In genomic region chr1:111204211-111204883, GRCh38 we compare ENCODE assay signal across 1 cellular context.
TF ChIP-seq lines count a peak whose summit lies in the region.

No MANE protein-coding gene starts in this region.

TF ChIP-seq in GM12878, 131 proteins besides CTCF, POLR2A, EP300 and RAD21 (continued from another document):
- TF ChIP-seq BCL3 (IDR thresholded peaks at IDR 0.05; ENCODE audit: borderline replicate concordance, insufficient read depth, low read depth, low read length, poor library complexity, severe bottlenecking) (peak; percentile 63), RAD51 (IDR thresholded peaks at IDR 0.05) (no peak), DPF2 (IDR thresholded peaks at IDR 0.05) (peak; percentile 84), RELA (IDR thresholded peaks at IDR 0.05; ENCODE audit: borderline replicate concordance, partially characterized antibody) (no peak), CBX5 (IDR thresholded peaks at IDR 0.05; ENCODE audit: low read depth) (no peak), POLR2AphosphoS5 (IDR thresholded peaks at IDR 0.05; ENCODE audit: low read length) (peak; percentile 84), TCF3 (IDR thresholded peaks at IDR 0.05; ENCODE audit: borderline replicate concordance, insufficient read depth, low read depth, low read length) (peak; percentile 91; the same call in 1 of the 2 replicates), CREB1 (IDR thresholded peaks at IDR 0.05; ENCODE audit: low read depth) (no peak), ZNF274 (IDR thresholded peaks at IDR 0.05; ENCODE audit: insufficient read depth, insufficient read length) (no peak), ASH2L (IDR thresholded peaks at IDR 0.05; ENCODE audit: borderline replicate concordance, low read depth) (no peak), ZBTB4 (CRISPR knock-in tag; IDR thresholded peaks at IDR 0.05) (no peak), SMARCA5 (IDR thresholded peaks at IDR 0.05) (peak; percentile 72), HCFC1 (IDR thresholded peaks at IDR 0.05; ENCODE audit: low read length) (0 out of 2 replicates have a peak, but pooled peaks have one; percentile 24), ZZZ3 (IDR thresholded peaks at IDR 0.05; ENCODE audit: control insufficient read depth, insufficient read length, low read depth) (no peak), NFXL1 (IDR thresholded peaks at IDR 0.05; ENCODE audit: borderline replicate concordance) (no peak), SMC3 (IDR thresholded peaks at IDR 0.05; ENCODE audit: borderline replicate concordance, low read length) (peak; percentile 14; the same call in 1 of the 2 replicates), YBX1 (IDR thresholded peaks at IDR 0.05) (no peak), BHLHE40 (IDR thresholded peaks at IDR 0.05; ENCODE audit: borderline replicate concordance in 1 of 2, low read depth in 2 of 2, low read length in 1 of 2) (peak; percentile 56 to 75; a peak in 3 of 4 replicates), SMAD5 (IDR thresholded peaks at IDR 0.05; ENCODE audit: low read depth) (0 out of 2 replicates have a peak, but pooled peaks have one; percentile 9), WRNIP1 (IDR thresholded peaks at IDR 0.05; ENCODE audit: borderline replicate concordance, low read depth, low read length) (no peak)
